In the genomic region with DNA sequence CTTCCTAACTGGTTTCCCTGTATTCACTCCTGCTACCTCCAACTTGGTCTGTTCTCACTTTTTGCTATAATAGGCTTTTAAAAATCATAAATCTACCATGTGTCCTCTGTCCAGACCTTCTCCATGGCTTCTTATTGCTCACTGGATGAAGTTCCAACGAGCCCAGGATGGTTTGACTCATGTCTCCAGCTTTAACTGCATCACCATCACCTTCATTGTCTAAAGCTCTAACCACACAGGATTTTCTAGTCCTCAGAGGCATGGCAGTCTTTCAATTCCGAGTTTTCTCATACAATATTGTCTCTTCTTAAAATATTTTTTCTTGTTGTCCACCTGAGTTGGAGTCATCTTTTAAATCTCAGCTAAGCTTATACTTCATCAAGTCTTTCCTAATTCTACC, we compare ENCODE assay signal across 24 cellular contexts.
"Had no signal": no experiment of that assay in that cellular context is flagged by ENCODE, and none has a peak within 500 bp of the region (broad histone marks: within the 10 kb centered on the region; RNA-seq: fewer than 3 reads in every experiment).

No MANE protein-coding gene starts in this region.

- H3K36me3 ChIP-seq: left lung, lower lobe of right lung, pancreas, prostate gland, transverse colon had no signal

- H3K4me1 Mint-ChIP-seq: nephron progenitor cell had no signal

- H3K27me3 Mint-ChIP-seq: activated CD4-positive, alpha-beta memory T cell treated with anti-CD3 and anti-CD28 coated beads for 36 hours; activated T-cell treated with anti-CD3 and anti-CD28 coated beads, Interleukin-2, amount 50 U/mL, for 24 hours had no signal

- H3K4me3 Mint-ChIP-seq: activated CD4-positive, alpha-beta memory T cell treated with anti-CD3 and anti-CD28 coated beads for 36 hours; activated T-cell treated with anti-CD3 and anti-CD28 coated beads, Interleukin-2, amount 50 U/mL, for 24 hours; nephron progenitor cell had no signal

- H3K9me3 ChIP-seq: left lung, lower lobe of right lung, pancreas, prostate gland, testis, transverse colon had no signal

- H3K4me1 ChIP-seq: pancreas, prostate gland, testis had no signal

- H3K27me3 ChIP-seq: brain microvascular endothelial cell, left lung, pancreas, testis, transverse colon had no signal

- H3K27ac Mint-ChIP-seq: activated CD4-positive, alpha-beta memory T cell treated with anti-CD3 and anti-CD28 coated beads for 36 hours; activated T-cell treated with anti-CD3 and anti-CD28 coated beads, Interleukin-2, amount 50 U/mL, for 24 hours had no signal

- H3K4me3 ChIP-seq: left lung, lower lobe of right lung, pancreas, prostate gland, skin epidermis, testis, transverse colon had no signal

- ATAC-seq: lower lobe of right lung; sciatic nerve; stimulated activated naive CD8-positive, alpha-beta T cell treated with anti-CD3 and anti-CD28 coated beads, Interleukin-15, Interleukin-2, amounts not matched to agents 100 U/mL and 50 U/mL, for 24 hours had no signal

- DNase-seq: activated CD4-positive, alpha-beta memory T cell treated with anti-CD3 and anti-CD28 coated beads for 36 hours; activated CD4-positive, alpha-beta T cell treated with anti-CD3 and anti-CD28 coated beads for 48 hours; activated CD4-positive, CD25-positive, alpha-beta regulatory T cell; activated CD8-positive, alpha-beta memory T cell treated with anti-CD3 and anti-CD28 coated beads, Interleukin-2, amount 50 U/mL, for 4 hours; activated naive CD4-positive, alpha-beta T cell; activated T-cell treated with anti-CD3 and anti-CD28 coated beads, Interleukin-2, amount 50 U/mL, for 24 hours; amniotic stem cell; brain microvascular endothelial cell; cortex of kidney; left lung; lower lobe of right lung; mesenchymal stem cell; nephron progenitor cell; pancreas; retina; stimulated activated CD4-positive, alpha-beta T cell treated with anti-CD3 and anti-CD28 coated beads, Interleukin-12 subunit alpha, Interleukin-12 subunit beta, amount 100 ng/mL, for 4 hours; stimulated activated CD4-positive, alpha-beta T cell treated with anti-CD3 and anti-CD28 coated beads, Interleukin-4, amount 100 ng/mL, for 1 hour; stimulated activated naive CD8-positive, alpha-beta T cell treated with anti-CD3 and anti-CD28 coated beads, Interleukin-15, Interleukin-2, amounts not matched to agents 100 U/mL and 50 U/mL, for 24 hours; T-helper 1 cell; testis; transverse colon had no signal
